Comparison of ENCODE assay signal across 11 cellular contexts in genomic region chr10:17233534-17233933, GRCh38. TPM values are rescaled to one million over a fixed set of nuclear protein-coding genes. Genes with fewer than 3 reads are reported as not detected.
DNase-seq lines count a peak whose midpoint lies in the region; ATAC-seq and TF ChIP-seq lines count a peak whose summit lies in the region.
"Had no signal": no experiment of that assay in that cellular context is flagged by ENCODE, and none has a peak within 500 bp of the region (broad histone marks: within the 10 kb centered on the region; RNA-seq: fewer than 3 reads in every experiment).

No MANE protein-coding gene starts in this region.

- peaks cover 13% of the 10 kb centered on the region for H3K27me3 Mint-ChIP-seq in neural progenitor cell (ENCODE audit: insufficient read depth, low read depth)

- peak; percentile 66 for DNase-seq in AG10803 (ENCODE audit: low read depth)
- DNase-seq in M059J (ENCODE audit: low read depth) = peak; percentile 46
- no peak for DNase-seq in epithelial cell of proximal tubule (ENCODE audit: low read depth)
- no peak for DNase-seq in neural progenitor cell (ENCODE audit: low spot score)
- DNase-seq in activated effector memory CD4-positive, alpha-beta T cell treated with anti-CD3 and anti-CD28 coated beads, Interleukin-2, amount 50 U/mL, for 16 hours = no peak
- no peak for DNase-seq in mesenteric fat pad (ENCODE audit: low spot score)
- no peak for DNase-seq in T-helper 1 cell
- DNase-seq: activated CD8-positive, alpha-beta memory T cell treated with anti-CD3 and anti-CD28 coated beads, Interleukin-2, amount 50 U/mL, for 48 hours; Kasumi-1; OCI-M1 had no signal

- H3K9me3 Mint-ChIP-seq in neural progenitor cell = no peaks in the 10 kb centered on the region

- TF ChIP-seq CTCF in AG10803 (conservative IDR thresholded peaks at IDR 0.05; ENCODE audit: low read length) (no peak; the same call in 1 of the 2 replicates), epithelial cell of proximal tubule (conservative IDR thresholded peaks at IDR 0.05; ENCODE audit: low read depth, low read length) (no peak), neural progenitor cell (IDR thresholded peaks at IDR 0.05) (no peak)

- peak overlapping the region; percentile 62 for H3K4me3 Mint-ChIP-seq in neural progenitor cell

- H3K79me2 ChIP-seq in neural progenitor cell (ENCODE audit: low read depth) = peaks cover 40% of the 10 kb centered on the region

- no peaks in the 10 kb centered on the region for H3K27me3 ChIP-seq in neural progenitor cell

- H4K20me1 ChIP-seq in neural progenitor cell (ENCODE audit: low read depth) = peaks cover 38% of the 10 kb centered on the region

- H3K36me3 Mint-ChIP-seq in neural progenitor cell = peaks cover 48% of the 10 kb centered on the region

- H3K36me3 ChIP-seq in neural progenitor cell = peaks cover 36% of the 10 kb centered on the region

- no peak overlapping the region for H3K4me2 ChIP-seq in neural progenitor cell

- peak overlapping the region; percentile 78 for H3K27ac Mint-ChIP-seq in neural progenitor cell

- no peak overlapping the region for H3K27ac ChIP-seq in neural progenitor cell

- H3K4me1 ChIP-seq in neural progenitor cell = peaks cover 11% of the 10 kb centered on the region

- no peak overlapping the region for H2AFZ ChIP-seq in neural progenitor cell (replicated peaks)

- H3K9me3 ChIP-seq in neural progenitor cell (ENCODE audit: low read depth) = no peaks in the 10 kb centered on the region

- ATAC-seq in GM19455 (IDR thresholded peaks at IDR 0.05; ENCODE audit: unreplicated experiment) = no peak

- peak overlapping the region; percentile 99 for H3K4me3 ChIP-seq in AG10803 (ENCODE audit: low read length)
- peak overlapping the region; percentile 8 for H3K4me3 ChIP-seq in epithelial cell of proximal tubule (ENCODE audit: low read depth, low read length)
- no peak overlapping the region for H3K4me3 ChIP-seq in neural progenitor cell

- peaks cover 55% of the 10 kb centered on the region for H3K4me1 Mint-ChIP-seq in neural progenitor cell

- H3K9ac ChIP-seq in neural progenitor cell = no peak overlapping the region

- peaks cover 52% of the 10 kb centered on the region for H3F3A ChIP-seq in neural progenitor cell (ENCODE audit: low read depth)

RNA-seq across cellular contexts. Expression of gene VIM, which starts 5.5 kb away (rescaled TPM):
- total RNA-seq in M059J (2014; rRNA removed; shearing (Covaris generic)) = 2,499 and 3,150 TPM in 2 replicates
- 4,845 and 5,023 TPM in 2 replicates for total RNA-seq in epithelial cell of proximal tubule
- total RNA-seq in neural progenitor cell (ENCODE audit: low replicate concordance) = 727 and 820 TPM in 2 replicates
- total RNA-seq in mesenteric fat pad = 3,828 TPM

RNA-seq across cellular contexts. Expression of gene TRDMT1, which starts 32.1 kb away (rescaled TPM):
- 2.6 and 3.3 TPM in 2 replicates for total RNA-seq in M059J (2014; rRNA removed; shearing (Covaris generic))
- 3.1 and 4.6 TPM in 2 replicates for total RNA-seq in epithelial cell of proximal tubule
- total RNA-seq in neural progenitor cell (ENCODE audit: low replicate concordance) = 26.4 and 35.6 TPM in 2 replicates
- total RNA-seq in mesenteric fat pad = 7.1 TPM

Comparison
In these comparisons a context has a peak if more than half of its experiments do, and no peak if none do; other contexts are left out.
1. DNase-seq: peak in AG10803 (single experiment) and M059J (single experiment); none in epithelial cell of proximal tubule (single experiment), neural progenitor cell (single experiment), activated effector memory CD4-positive, alpha-beta T cell treated with anti-CD3 and anti-CD28 coated beads, Interleukin-2, amount 50 U/mL, for 16 hours (single experiment), mesenteric fat pad (single experiment) and T-helper 1 cell (0 of 5).